ENCODE assay signal across 20 cellular contexts in the genomic region with DNA sequence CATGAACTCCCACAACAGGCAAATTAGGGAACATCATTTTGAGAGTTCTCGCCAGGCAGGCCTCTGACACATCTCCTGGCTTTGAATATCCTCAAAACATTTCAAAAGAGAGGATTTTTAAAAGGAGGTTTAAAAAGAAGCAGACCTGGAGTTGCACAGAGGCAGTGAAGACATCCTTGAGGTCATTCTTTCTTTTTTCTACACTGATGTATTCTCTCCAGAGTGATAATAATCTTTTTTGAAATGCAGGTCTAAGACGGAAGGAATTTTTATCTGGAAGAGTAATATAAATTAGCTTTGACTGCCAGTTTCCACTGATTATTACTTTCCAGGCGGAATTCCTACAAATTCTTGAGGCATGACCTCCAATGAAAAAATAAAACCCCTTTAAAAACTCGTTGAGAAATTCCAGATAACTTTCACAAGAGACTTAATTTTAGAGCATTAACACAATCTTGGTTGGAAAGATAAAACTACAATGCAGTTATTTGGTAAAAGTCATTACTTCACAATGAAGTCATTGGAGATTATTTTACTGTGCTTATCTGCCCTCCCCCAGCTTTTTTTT.
DNase-seq lines count a peak whose midpoint lies in the region; ATAC-seq and TF ChIP-seq lines count a peak whose summit lies in the region.
"Had no signal": no experiment of that assay in that cellular context is flagged by ENCODE, and none has a peak within 500 bp of the region (broad histone marks: within the 10 kb centered on the region; RNA-seq: fewer than 3 reads in every experiment).

No MANE protein-coding gene starts in this region.

- H3K4me3 Mint-ChIP-seq in T-cell, result no peak overlapping the region
- H3K4me3 Mint-ChIP-seq: activated CD4-positive, alpha-beta T cell treated with anti-CD3 and anti-CD28 coated beads, Interleukin-2, amount 10 ng/mL, durations not matched to agents 24 days and 14 days; activated T-helper 1 cell treated with anti-CD3 and anti-CD28 coated beads, Interleukin-12 subunit alpha, Interleukin-12 subunit beta, Interleukin-2, Interleukin-4 antibody, amounts not matched to agents 30 ng/mL and 10 ng/mL and 1 ng/mL, durations not matched to agents 14 hours and 24 hours and 36 hours; endodermal cell; IgD-negative memory B cell; T-helper 2 cell treated with Interferon-gamma antibody and Interleukin-4, amounts not matched to agents 5 μg/mL and 100 μg/mL, for 36 hours had no signal

- no peak overlapping the region for H3K9ac ChIP-seq in MM.1S (ENCODE audit: low read length)

- H3K9me2 ChIP-seq in MM.1S (replicated peaks; ENCODE audit: insufficient read depth, low read length), result no peaks in the 10 kb centered on the region

- peaks cover 5% of the 10 kb centered on the region for H3K36me3 Mint-ChIP-seq in T-cell

- WGBS in heart left ventricle, 4 donors, result 42 to 56% (median 48%) methylated on average over 4 of the region's 4 CpGs
- WGBS in prostate gland, result 42% methylated on average over 4 of the region's 4 CpGs

- no peaks in the 10 kb centered on the region for H3K9me3 ChIP-seq in ascending aorta
- no peaks in the 10 kb centered on the region for H3K9me3 ChIP-seq in heart left ventricle
- no peaks in the 10 kb centered on the region for H3K9me3 ChIP-seq in prostate gland
- no peaks in the 10 kb centered on the region for H3K9me3 ChIP-seq in MM.1S (replicated peaks; ENCODE audit: insufficient read depth, low read length)
- H3K9me3 ChIP-seq: ovary, upper lobe of right lung had no signal

- H3K27ac ChIP-seq in ascending aorta (peak overlapping the region; percentile 76 to 77), heart left ventricle (peak overlapping the region in 10 of 12 donors; percentile 10 to 78 (median 50)), prostate gland (peak overlapping the region; percentile 53 to 56), MM.1S (ENCODE audit: low read length) (no peak overlapping the region)
- H3K27ac ChIP-seq: ovary, upper lobe of right lung had no signal

- ATAC-seq in heart left ventricle (peak in 3 of 4 donors; percentile 51 to 68 (median 61)), T-cell (replicated peaks in 1 of 4) (no peak)
- ATAC-seq: upper lobe of right lung had no signal

- H3K4me3 ChIP-seq in ascending aorta (no peak overlapping the region), heart left ventricle (no peak overlapping the region), prostate gland (no peak overlapping the region), MM.1S (ENCODE audit: low read length) (no peak overlapping the region)
- H3K4me3 ChIP-seq: ovary, upper lobe of right lung had no signal

- H3F3A ChIP-seq in MM.1S (ENCODE audit: insufficient read depth, low read length), result no peaks in the 10 kb centered on the region

- H3K27me3 ChIP-seq in ascending aorta (no peaks in the 10 kb centered on the region), heart left ventricle (no peaks in the 10 kb centered on the region), prostate gland (replicated peaks; ENCODE audit: insufficient read depth) (no peaks in the 10 kb centered on the region), MM.1S (replicated peaks; ENCODE audit: insufficient read depth, low read length) (no peaks in the 10 kb centered on the region)
- H3K27me3 ChIP-seq: ovary, upper lobe of right lung had no signal

- intact Hi-C loops in ascending aorta (cut with DNase I) (loop anchor here (2.0 to 5.0 kb wide), 4 partner anchors 111 to 951 kb away; a partner anchor contains a TSS), heart left ventricle (cut with DNase I) (no loop called here), prostate gland (cut with DNase I) (loop anchor here (5.0 to 10.0 kb wide), 2 partner anchors 126 to 256 kb away; a partner anchor contains a TSS)

- no peaks in the 10 kb centered on the region for H3K9me3 Mint-ChIP-seq in T-cell
- H3K9me3 Mint-ChIP-seq: activated CD4-positive, alpha-beta T cell treated with anti-CD3 and anti-CD28 coated beads, Interleukin-2, amount 10 ng/mL, durations not matched to agents 24 days and 14 days; activated T-helper 1 cell treated with anti-CD3 and anti-CD28 coated beads, Interleukin-12 subunit alpha, Interleukin-12 subunit beta, Interleukin-2, Interleukin-4 antibody, amounts not matched to agents 30 ng/mL and 10 ng/mL and 1 ng/mL, durations not matched to agents 14 hours and 24 hours and 36 hours; endodermal cell; T-helper 2 cell treated with Interferon-gamma antibody and Interleukin-4, amounts not matched to agents 5 μg/mL and 100 μg/mL, for 36 hours had no signal

- H3K4me1 Mint-ChIP-seq in T-cell, result no peaks in the 10 kb centered on the region
- H3K4me1 Mint-ChIP-seq: activated CD4-positive, alpha-beta T cell treated with anti-CD3 and anti-CD28 coated beads, Interleukin-2, amount 10 ng/mL, durations not matched to agents 24 days and 14 days; endodermal cell; IgD-negative memory B cell had no signal

- CTCF ChIA-PET in T-cell (lab: Charles Lee), result interaction anchor here in 1 of 2 donors (0.5 kb wide), 1 partner anchor 12 kb away, joined by 3 read pairs; no protein-coding TSS in a partner anchor

- POLR2A ChIA-PET in T-cell (lab: Charles Lee), result no interaction called here

- H3K79me2 ChIP-seq in MM.1S (ENCODE audit: low read length), result no peaks in the 10 kb centered on the region

- no peak overlapping the region for H2AFZ ChIP-seq in MM.1S (ENCODE audit: low read length)

- H3K27me3 Mint-ChIP-seq in T-cell, result no peaks in the 10 kb centered on the region
- H3K27me3 Mint-ChIP-seq: activated CD4-positive, alpha-beta T cell treated with anti-CD3 and anti-CD28 coated beads, Interleukin-2, amount 10 ng/mL, durations not matched to agents 24 days and 14 days; IgD-negative memory B cell had no signal

- H3K27ac Mint-ChIP-seq in T-cell, result no peak overlapping the region
- H3K27ac Mint-ChIP-seq: activated CD4-positive, alpha-beta T cell treated with anti-CD3 and anti-CD28 coated beads, Interleukin-2, amount 10 ng/mL, durations not matched to agents 24 days and 14 days; activated T-helper 1 cell treated with anti-CD3 and anti-CD28 coated beads, Interleukin-12 subunit alpha, Interleukin-12 subunit beta, Interleukin-2, Interleukin-4 antibody, amounts not matched to agents 30 ng/mL and 10 ng/mL and 1 ng/mL, durations not matched to agents 14 hours and 24 hours and 36 hours; endodermal cell; IgD-negative memory B cell; T-helper 2 cell treated with Interferon-gamma antibody and Interleukin-4, amounts not matched to agents 5 μg/mL and 100 μg/mL, for 36 hours had no signal

- H3K4me1 ChIP-seq in ascending aorta (peaks cover 4 to 31% of the 10 kb centered on the region in 2 donors), heart left ventricle (peaks cover 0 to 29% (median 7%) of the 10 kb centered on the region in 12 donors), prostate gland (replicated peaks) (no peaks in the 10 kb centered on the region), MM.1S (ENCODE audit: low read length) (no peaks in the 10 kb centered on the region)

- H3K4me2 ChIP-seq in MM.1S (ENCODE audit: low read depth, low read length), result no peak overlapping the region

- TF ChIP-seq POLR2A in heart left ventricle (IDR thresholded peaks at IDR 0.05) (no peak), prostate gland (IDR thresholded peaks at IDR 0.05) (no peak)

- DNase-seq in AG20443 (ENCODE audit: low spot score) (peak; percentile 46), ascending aorta (ENCODE audit: low spot score in 2 of 2) (no peak), heart left ventricle (no peak), prostate gland (ENCODE audit: low spot score) (no peak), T-cell (no peak), Kasumi-1 (lab: John Stamatoyannopoulos, UW) (no peak), MM.1S (no peak)
- no peak for DNase-seq in stimulated activated CD4-positive, alpha-beta T cell treated with anti-CD3 and anti-CD28 coated beads, Interleukin-12 subunit alpha, Interleukin-12 subunit beta, amount 100 ng/mL, for 4 hours
- DNase-seq: activated CD4-positive, alpha-beta T cell treated with anti-CD3 and anti-CD28 coated beads, Interleukin-2, amount 10 ng/mL, durations not matched to agents 24 days and 14 days; DMS79; endodermal cell; hypothalamus; midbrain; NCI-H1417 treated with DMSO at 0.1 percent for 48 hours; NCI-H526 treated with DMSO at 0.1 percent for 48 hours; ovary; upper lobe of right lung had no signal

- no peaks in the 10 kb centered on the region for H4K20me1 ChIP-seq in MM.1S (ENCODE audit: insufficient read depth, low read length)

- no peaks in the 10 kb centered on the region for H3K36me3 ChIP-seq in ascending aorta
- no peaks in the 10 kb centered on the region for H3K36me3 ChIP-seq in heart left ventricle
- no peaks in the 10 kb centered on the region for H3K36me3 ChIP-seq in prostate gland
- no peaks in the 10 kb centered on the region for H3K36me3 ChIP-seq in MM.1S (replicated peaks; ENCODE audit: insufficient read depth, low read length)
- H3K36me3 ChIP-seq: ovary, upper lobe of right lung had no signal

- TF ChIP-seq CTCF in ascending aorta (IDR thresholded peaks at IDR 0.05), result no peak
- TF ChIP-seq CTCF in heart left ventricle (IDR thresholded peaks at IDR 0.05), result no peak
- no peak for TF ChIP-seq CTCF in prostate gland (IDR thresholded peaks at IDR 0.05)
- no peak for TF ChIP-seq CTCF in MM.1S (IDR thresholded peaks at IDR 0.05; ENCODE audit: low read length)

Comparison
In these comparisons a context has a peak if more than half of its experiments do, and no peak if none do; other contexts are left out.
1. ATAC-seq: peak in heart left ventricle (3 of 4); none in T-cell (0 of 4).
2. intact Hi-C loops: an anchor here in ascending aorta (2.0 to 5.0 kb wide) and prostate gland (5.0 to 10.0 kb wide); none called in heart left ventricle.